Comparison of ENCODE assay signal across 1 cellular context in genomic region chr9:111914749-111915424, GRCh38.
TF ChIP-seq lines count a peak whose summit lies in the region.

No MANE protein-coding gene starts in this region.

TF ChIP-seq in GM23338, 12 proteins besides CTCF, POLR2A, EP300 and RAD21:
- no peak for TF ChIP-seq POLR2AphosphoS5 (IDR thresholded peaks at IDR 0.05; ENCODE audit: low read depth)
- TF ChIP-seq NANOG (IDR thresholded peaks at IDR 0.05; ENCODE audit: borderline replicate concordance) = no peak
- TF ChIP-seq JUNB (IDR thresholded peaks at IDR 0.05; ENCODE audit: unreplicated experiment) = no peak
- TF ChIP-seq ZNF331 (CRISPR knock-in tag; IDR thresholded peaks at IDR 0.05; ENCODE audit: low read depth) = no peak
- TF ChIP-seq CREB1 (CRISPR knock-in tag; IDR thresholded peaks at IDR 0.05; ENCODE audit: low read depth) = no peak
- no peak for TF ChIP-seq ETS1 (IDR thresholded peaks at IDR 0.05)
- TF ChIP-seq ZNF114 (CRISPR knock-in tag; IDR thresholded peaks at IDR 0.05) = no peak
- TF ChIP-seq STAT1 (IDR thresholded peaks at IDR 0.05; ENCODE audit: unreplicated experiment) = no peak
- TF ChIP-seq REST (IDR thresholded peaks at IDR 0.05; ENCODE audit: unreplicated experiment) = no peak
- TF ChIP-seq ZNF462 (CRISPR knock-in tag; IDR thresholded peaks at IDR 0.05) = no peak
- TF ChIP-seq EZH2 (IDR thresholded peaks at IDR 0.05; ENCODE audit: low read depth, unreplicated experiment) = no peak
- no peak for TF ChIP-seq EZH2phosphoT487 (IDR thresholded peaks at IDR 0.05; ENCODE audit: unreplicated experiment)
TF ChIP-seq in GM23338: peak in this region for 0.
